1 cellular context compared by ENCODE assay signal in genomic region chr1:11134352-11135266, GRCh38.
A peak's percentile ranks its signal among the peaks of the same experiment; 100 is the strongest.
TF ChIP-seq lines count a peak whose summit lies in the region.

No MANE protein-coding gene starts in this region.

TF ChIP-seq in HEK293, 187 proteins besides CTCF, POLR2A, EP300 and RAD21 (continued from another document and continues in another):
- TF ChIP-seq, protein P1, sequence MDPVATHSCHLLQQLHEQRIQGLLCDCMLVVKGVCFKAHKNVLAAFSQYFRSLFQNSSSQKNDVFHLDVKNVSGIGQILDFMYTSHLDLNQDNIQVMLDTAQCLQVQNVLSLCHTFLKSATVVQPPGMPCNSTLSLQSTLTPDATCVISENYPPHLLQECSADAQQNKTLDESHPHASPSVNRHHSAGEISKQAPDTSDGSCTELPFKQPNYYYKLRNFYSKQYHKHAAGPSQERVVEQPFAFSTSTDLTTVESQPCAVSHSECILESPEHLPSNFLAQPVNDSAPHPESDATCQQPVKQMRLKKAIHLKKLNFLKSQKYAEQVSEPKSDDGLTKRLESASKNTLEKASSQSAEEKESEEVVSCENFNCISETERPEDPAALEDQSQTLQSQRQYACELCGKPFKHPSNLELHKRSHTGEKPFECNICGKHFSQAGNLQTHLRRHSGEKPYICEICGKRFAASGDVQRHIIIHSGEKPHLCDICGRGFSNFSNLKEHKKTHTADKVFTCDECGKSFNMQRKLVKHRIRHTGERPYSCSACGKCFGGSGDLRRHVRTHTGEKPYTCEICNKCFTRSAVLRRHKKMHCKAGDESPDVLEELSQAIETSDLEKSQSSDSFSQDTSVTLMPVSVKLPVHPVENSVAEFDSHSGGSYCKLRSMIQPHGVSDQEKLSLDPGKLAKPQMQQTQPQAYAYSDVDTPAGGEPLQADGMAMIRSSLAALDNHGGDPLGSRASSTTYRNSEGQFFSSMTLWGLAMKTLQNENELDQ (tag by site-specific recombination; IDR thresholded peaks at IDR 0.05; ENCODE audit: low read depth), result no peak
- TF ChIP-seq ZNF302 (tag by site-specific recombination; IDR thresholded peaks at IDR 0.05; ENCODE audit: low read depth) (no peak), ZNF610 (tag by site-specific recombination; IDR thresholded peaks at IDR 0.05; ENCODE audit: borderline replicate concordance) (no peak), ZNF391 (tag by site-specific recombination; IDR thresholded peaks at IDR 0.05; ENCODE audit: borderline replicate concordance, low read depth) (no peak), EGR2 (tag by site-specific recombination; IDR thresholded peaks at IDR 0.05; ENCODE audit: low read depth) (no peak), YY1 (tag by site-specific recombination; IDR thresholded peaks at IDR 0.05) (no peak), ZNF670 (tag by site-specific recombination; IDR thresholded peaks at IDR 0.05; ENCODE audit: low read depth) (no peak), KLF16 (tag by site-specific recombination; IDR thresholded peaks at IDR 0.05) (0 out of 2 replicates have a peak, but pooled peaks have one; percentile 7), ZNF530 (tag by site-specific recombination; IDR thresholded peaks at IDR 0.05; ENCODE audit: low read depth) (no peak), HOXC10 (CRISPR knock-in tag; IDR thresholded peaks at IDR 0.05) (no peak), ZNF792 (tag by site-specific recombination; IDR thresholded peaks at IDR 0.05) (no peak), ZNF629 (tag by site-specific recombination; IDR thresholded peaks at IDR 0.05) (0 out of 2 replicates have a peak, but pooled peaks have one; percentile 38), SALL2 (tag by site-specific recombination; IDR thresholded peaks at IDR 0.05; ENCODE audit: borderline replicate concordance) (no peak), ZNF600 (tag by site-specific recombination; IDR thresholded peaks at IDR 0.05) (peak; percentile 99), ZNF2 (tag by site-specific recombination; IDR thresholded peaks at IDR 0.05) (no peak), ZNF548 (tag by site-specific recombination; IDR thresholded peaks at IDR 0.05) (no peak), MZF1 (tag by site-specific recombination; IDR thresholded peaks at IDR 0.05; ENCODE audit: borderline replicate concordance) (no peak), ZNF624 (tag by site-specific recombination; IDR thresholded peaks at IDR 0.05) (no peak), ZNF529 (tag by site-specific recombination; IDR thresholded peaks at IDR 0.05; ENCODE audit: insufficient replicate concordance) (no peak), ZNF133 (tag by site-specific recombination; IDR thresholded peaks at IDR 0.05) (no peak), SP7 (tag by site-specific recombination; IDR thresholded peaks at IDR 0.05) (peak; percentile 83), ZNF585B (tag by site-specific recombination; IDR thresholded peaks at IDR 0.05) (no peak), ZNF354C (tag by site-specific recombination; IDR thresholded peaks at IDR 0.05; ENCODE audit: borderline replicate concordance, low read depth) (no peak), ZNF837 (tag by site-specific recombination; IDR thresholded peaks at IDR 0.05) (no peak), ZNF621 (tag by site-specific recombination; IDR thresholded peaks at IDR 0.05) (no peak), ZNF48 (tag by site-specific recombination; IDR thresholded peaks at IDR 0.05) (no peak), ZNF791 (tag by site-specific recombination; IDR thresholded peaks at IDR 0.05) (no peak), ZBTB11 (tag by site-specific recombination; conservative IDR thresholded peaks at IDR 0.05; ENCODE audit: low read depth) (no peak; the same call in 1 of the 2 replicates), ZNF19 (tag by site-specific recombination; IDR thresholded peaks at IDR 0.05; ENCODE audit: low read depth) (no peak), BCL11B (tag by site-specific recombination; IDR thresholded peaks at IDR 0.05; ENCODE audit: low read depth) (no peak; the same call in 1 of the 2 replicates), ZNF521 (tag by site-specific recombination; IDR thresholded peaks at IDR 0.05) (no peak), HOXD13 (CRISPR knock-in tag; IDR thresholded peaks at IDR 0.05; ENCODE audit: borderline replicate concordance) (no peak), YY2 (tag by site-specific recombination; IDR thresholded peaks at IDR 0.05) (no peak), ZNF580 (tag by site-specific recombination; IDR thresholded peaks at IDR 0.05) (peak; percentile 93), ZNF350 (tag by site-specific recombination; IDR thresholded peaks at IDR 0.05) (no peak), ZNF10 (tag by site-specific recombination; IDR thresholded peaks at IDR 0.05) (peak; percentile 43; the same call in 1 of the 2 replicates), SCRT1 (tag by site-specific recombination; IDR thresholded peaks at IDR 0.05; ENCODE audit: borderline replicate concordance) (no peak), WT1 (tag by site-specific recombination; IDR thresholded peaks at IDR 0.05) (no peak), SP3 (tag by site-specific recombination; IDR thresholded peaks at IDR 0.05) (no peak), ZNF768 (tag by site-specific recombination; IDR thresholded peaks at IDR 0.05) (no peak), ZNF169 (tag by site-specific recombination; IDR thresholded peaks at IDR 0.05) (no peak), ZSCAN16 (tag by site-specific recombination; IDR thresholded peaks at IDR 0.05) (no peak), OSR2 (tag by site-specific recombination; IDR thresholded peaks at IDR 0.05) (peak; percentile 94), ZNF785 (tag by site-specific recombination; IDR thresholded peaks at IDR 0.05) (no peak), ZNF677 (tag by site-specific recombination; IDR thresholded peaks at IDR 0.05) (no peak), ZNF211 (tag by site-specific recombination; IDR thresholded peaks at IDR 0.05; ENCODE audit: low read depth) (no peak), ZBTB10 (tag by site-specific recombination; IDR thresholded peaks at IDR 0.05) (no peak), ZNF112 (tag by site-specific recombination; IDR thresholded peaks at IDR 0.05) (no peak), ZNF555 (tag by site-specific recombination; conservative IDR thresholded peaks at IDR 0.05) (no peak)
- TF ChIP-seq, protein P2, sequence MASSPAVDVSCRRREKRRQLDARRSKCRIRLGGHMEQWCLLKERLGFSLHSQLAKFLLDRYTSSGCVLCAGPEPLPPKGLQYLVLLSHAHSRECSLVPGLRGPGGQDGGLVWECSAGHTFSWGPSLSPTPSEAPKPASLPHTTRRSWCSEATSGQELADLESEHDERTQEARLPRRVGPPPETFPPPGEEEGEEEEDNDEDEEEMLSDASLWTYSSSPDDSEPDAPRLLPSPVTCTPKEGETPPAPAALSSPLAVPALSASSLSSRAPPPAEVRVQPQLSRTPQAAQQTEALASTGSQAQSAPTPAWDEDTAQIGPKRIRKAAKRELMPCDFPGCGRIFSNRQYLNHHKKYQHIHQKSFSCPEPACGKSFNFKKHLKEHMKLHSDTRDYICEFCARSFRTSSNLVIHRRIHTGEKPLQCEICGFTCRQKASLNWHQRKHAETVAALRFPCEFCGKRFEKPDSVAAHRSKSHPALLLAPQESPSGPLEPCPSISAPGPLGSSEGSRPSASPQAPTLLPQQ (tag by site-specific recombination; IDR thresholded peaks at IDR 0.05), result no peak
- TF ChIP-seq, protein P3, sequence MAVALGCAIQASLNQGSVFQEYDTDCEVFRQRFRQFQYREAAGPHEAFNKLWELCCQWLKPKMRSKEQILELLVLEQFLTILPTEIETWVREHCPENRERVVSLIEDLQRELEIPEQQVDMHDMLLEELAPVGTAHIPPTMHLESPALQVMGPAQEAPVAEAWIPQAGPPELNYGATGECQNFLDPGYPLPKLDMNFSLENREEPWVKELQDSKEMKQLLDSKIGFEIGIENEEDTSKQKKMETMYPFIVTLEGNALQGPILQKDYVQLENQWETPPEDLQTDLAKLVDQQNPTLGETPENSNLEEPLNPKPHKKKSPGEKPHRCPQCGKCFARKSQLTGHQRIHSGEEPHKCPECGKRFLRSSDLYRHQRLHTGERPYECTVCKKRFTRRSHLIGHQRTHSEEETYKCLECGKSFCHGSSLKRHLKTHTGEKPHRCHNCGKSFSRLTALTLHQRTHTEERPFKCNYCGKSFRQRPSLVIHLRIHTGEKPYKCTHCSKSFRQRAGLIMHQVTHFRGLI (tag by site-specific recombination; IDR thresholded peaks at IDR 0.05), result 0 out of 2 replicates have a peak, but pooled peaks have one; percentile 18
- TF ChIP-seq, protein P4, sequence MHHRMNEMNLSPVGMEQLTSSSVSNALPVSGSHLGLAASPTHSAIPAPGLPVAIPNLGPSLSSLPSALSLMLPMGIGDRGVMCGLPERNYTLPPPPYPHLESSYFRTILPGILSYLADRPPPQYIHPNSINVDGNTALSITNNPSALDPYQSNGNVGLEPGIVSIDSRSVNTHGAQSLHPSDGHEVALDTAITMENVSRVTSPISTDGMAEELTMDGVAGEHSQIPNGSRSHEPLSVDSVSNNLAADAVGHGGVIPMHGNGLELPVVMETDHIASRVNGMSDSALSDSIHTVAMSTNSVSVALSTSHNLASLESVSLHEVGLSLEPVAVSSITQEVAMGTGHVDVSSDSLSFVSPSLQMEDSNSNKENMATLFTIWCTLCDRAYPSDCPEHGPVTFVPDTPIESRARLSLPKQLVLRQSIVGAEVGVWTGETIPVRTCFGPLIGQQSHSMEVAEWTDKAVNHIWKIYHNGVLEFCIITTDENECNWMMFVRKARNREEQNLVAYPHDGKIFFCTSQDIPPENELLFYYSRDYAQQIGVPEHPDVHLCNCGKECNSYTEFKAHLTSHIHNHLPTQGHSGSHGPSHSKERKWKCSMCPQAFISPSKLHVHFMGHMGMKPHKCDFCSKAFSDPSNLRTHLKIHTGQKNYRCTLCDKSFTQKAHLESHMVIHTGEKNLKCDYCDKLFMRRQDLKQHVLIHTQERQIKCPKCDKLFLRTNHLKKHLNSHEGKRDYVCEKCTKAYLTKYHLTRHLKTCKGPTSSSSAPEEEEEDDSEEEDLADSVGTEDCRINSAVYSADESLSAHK (tag by site-specific recombination; IDR thresholded peaks at IDR 0.05), result peak; percentile 68
- TF ChIP-seq, protein P5, sequence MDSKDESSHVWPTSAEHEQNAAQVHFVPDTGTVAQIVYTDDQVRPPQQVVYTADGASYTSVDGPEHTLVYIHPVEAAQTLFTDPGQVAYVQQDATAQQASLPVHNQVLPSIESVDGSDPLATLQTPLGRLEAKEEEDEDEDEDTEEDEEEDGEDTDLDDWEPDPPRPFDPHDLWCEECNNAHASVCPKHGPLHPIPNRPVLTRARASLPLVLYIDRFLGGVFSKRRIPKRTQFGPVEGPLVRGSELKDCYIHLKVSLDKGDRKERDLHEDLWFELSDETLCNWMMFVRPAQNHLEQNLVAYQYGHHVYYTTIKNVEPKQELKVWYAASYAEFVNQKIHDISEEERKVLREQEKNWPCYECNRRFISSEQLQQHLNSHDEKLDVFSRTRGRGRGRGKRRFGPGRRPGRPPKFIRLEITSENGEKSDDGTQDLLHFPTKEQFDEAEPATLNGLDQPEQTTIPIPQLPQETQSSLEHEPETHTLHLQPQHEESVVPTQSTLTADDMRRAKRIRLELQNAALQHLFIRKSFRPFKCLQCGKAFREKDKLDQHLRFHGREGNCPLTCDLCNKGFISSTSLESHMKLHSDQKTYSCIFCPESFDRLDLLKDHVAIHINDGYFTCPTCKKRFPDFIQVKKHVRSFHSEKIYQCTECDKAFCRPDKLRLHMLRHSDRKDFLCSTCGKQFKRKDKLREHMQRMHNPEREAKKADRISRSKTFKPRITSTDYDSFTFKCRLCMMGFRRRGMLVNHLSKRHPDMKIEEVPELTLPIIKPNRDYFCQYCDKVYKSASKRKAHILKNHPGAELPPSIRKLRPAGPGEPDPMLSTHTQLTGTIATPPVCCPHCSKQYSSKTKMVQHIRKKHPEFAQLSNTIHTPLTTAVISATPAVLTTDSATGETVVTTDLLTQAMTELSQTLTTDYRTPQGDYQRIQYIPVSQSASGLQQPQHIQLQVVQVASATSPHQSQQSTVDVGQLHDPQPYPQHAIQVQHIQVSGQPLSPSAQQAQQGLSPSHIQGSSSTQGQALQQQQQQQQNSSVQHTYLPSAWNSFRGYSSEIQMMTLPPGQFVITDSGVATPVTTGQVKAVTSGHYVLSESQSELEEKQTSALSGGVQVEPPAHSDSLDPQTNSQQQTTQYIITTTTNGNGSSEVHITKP (tag by site-specific recombination; IDR thresholded peaks at IDR 0.05), result no peak
